Comparison of ENCODE assay signal across 16 cellular contexts in genomic region chr11:45133871-45134270, GRCh38. TPM values are rescaled to one million over a fixed set of nuclear protein-coding genes. Genes with fewer than 3 reads are reported as not detected.
DNase-seq lines count a peak whose midpoint lies in the region; ATAC-seq, FAIRE-seq and TF ChIP-seq lines count a peak whose summit lies in the region.
"Had no signal": no experiment of that assay in that cellular context is flagged by ENCODE, and none has a peak within 500 bp of the region (broad histone marks: within the 10 kb centered on the region; RNA-seq: fewer than 3 reads in every experiment).

No MANE protein-coding gene starts in this region.

- no peak overlapping the region for H3K4me3 ChIP-seq in RWPE2 (ENCODE audit: severe bottlenecking)
- no peak overlapping the region for H3K4me3 ChIP-seq in esophagus muscularis mucosa
- H3K4me3 ChIP-seq in brain microvascular endothelial cell (ENCODE audit: low read depth, low read length), result no peak overlapping the region

- in situ Hi-C loops in brain microvascular endothelial cell (cut with HindIII; ENCODE audit: low pct_ligation_motif_present, low sequenced_read_pairs), result no loop called here

- TF ChIP-seq EP300 in esophagus muscularis mucosa (IDR thresholded peaks at IDR 0.05), result no peak

- ATAC-seq in RWPE2 (ENCODE audit: low read depth), result peak; percentile 70
- no peak for ATAC-seq in GM18861 (IDR thresholded peaks at IDR 0.05; ENCODE audit: unreplicated experiment)

- H3K9me3 ChIP-seq in RWPE2 (ENCODE audit: severe bottlenecking) (no peaks in the 10 kb centered on the region), esophagus muscularis mucosa (no peaks in the 10 kb centered on the region)

- TF ChIP-seq POLR2A in esophagus muscularis mucosa (IDR thresholded peaks at IDR 0.05; ENCODE audit: low read depth), result no peak

- FAIRE-seq in HTR-8/SVneo (lab: Jason Lieb, UNC), result no peak
- FAIRE-seq: A204.1 had no signal

- DNase-seq in H4 (ENCODE audit: low spot score), result peak; percentile 6
- DNase-seq in RWPE2 (ENCODE audit: low spot score), result no peak
- peak; percentile 34 for DNase-seq in esophagus muscularis mucosa (ENCODE audit: extremely low spot score)
- DNase-seq in renal cortical epithelial cell (ENCODE audit: low read depth), result peak; percentile 39
- DNase-seq in HTR-8/SVneo (ENCODE audit: insufficient read length, low spot score), result no peak
- DNase-seq in brain microvascular endothelial cell, result no peak
- no peak for DNase-seq in NCI-H2171 (lab: John Stamatoyannopoulos, UW)
- DNase-seq: AML-193; CD4-positive, alpha-beta memory T cell; DMS153; DMS79; GF-D8; GOT3; H9 had no signal

- H3K27me3 ChIP-seq in RWPE2 (ENCODE audit: insufficient read depth, poor library complexity, severe bottlenecking) (no peaks in the 10 kb centered on the region), esophagus muscularis mucosa (peaks cover 0 to 9% (median 0%) of the 10 kb centered on the region in 4 donors), brain microvascular endothelial cell (replicated peaks) (peaks cover 3% of the 10 kb centered on the region)

- H3K27ac ChIP-seq in RWPE2 (ENCODE audit: poor library complexity, severe bottlenecking) (no peak overlapping the region), esophagus muscularis mucosa (replicated peaks in 1 of 4) (no peak overlapping the region), brain microvascular endothelial cell (no peak overlapping the region)

- TF ChIP-seq CTCF in RWPE2 (IDR thresholded peaks at IDR 0.05; ENCODE audit: poor library complexity, severe bottlenecking), result no peak
- TF ChIP-seq CTCF in esophagus muscularis mucosa (IDR thresholded peaks at IDR 0.05), result no peak
- no peak for TF ChIP-seq CTCF in brain microvascular endothelial cell (IDR thresholded peaks at IDR 0.05; ENCODE audit: low read depth, low read length, missing control alignments)

- intact Hi-C loops in esophagus muscularis mucosa (cut with DNase I), result no loop called here

- H3K4me1 ChIP-seq in RWPE2 (ENCODE audit: insufficient read depth, poor library complexity, severe bottlenecking) (no peaks in the 10 kb centered on the region), esophagus muscularis mucosa (no peaks in the 10 kb centered on the region)

- 88% methylated on average over 2 of the region's 2 CpGs for WGBS in esophagus muscularis mucosa

- H3K36me3 ChIP-seq in RWPE2 (ENCODE audit: low read depth), result no peaks in the 10 kb centered on the region
- H3K36me3 ChIP-seq in esophagus muscularis mucosa, result no peaks in the 10 kb centered on the region
- H3K36me3 ChIP-seq in brain microvascular endothelial cell (replicated peaks), result no peaks in the 10 kb centered on the region

RNA-seq across cellular contexts. Expression of gene PRDM11, which starts 12.6 kb away (rescaled TPM):
- 6.7 and 13.1 TPM in 2 replicates for total RNA-seq in H4 (2014; rRNA removed; shearing (Covaris generic))
- 10 to 100 TPM; 29.5 to 43.2 (median 33.5) TPM for total RNA-seq in esophagus muscularis mucosa
- total RNA-seq in renal cortical epithelial cell, result 2.3 and 10.1 TPM in 2 replicates

Comparison
In these comparisons a context has a peak if more than half of its experiments do, and no peak if none do; other contexts are left out.
1. DNase-seq: peak in H4 (single experiment), esophagus muscularis mucosa (single experiment) and renal cortical epithelial cell (single experiment); none in RWPE2 (single experiment), HTR-8/SVneo (single experiment), brain microvascular endothelial cell (single experiment) and NCI-H2171 (single experiment).